In genomic region chr22:46007848-46008261, GRCh38 we compare ENCODE assay signal across 8 cellular contexts. TPM values are rescaled to one million over a fixed set of nuclear protein-coding genes. Genes with fewer than 3 reads are reported as not detected.
A peak's percentile ranks its signal among the peaks of the same experiment; 100 is the strongest.
DNase-seq lines count a peak whose midpoint lies in the region; ATAC-seq and TF ChIP-seq lines count a peak whose summit lies in the region.

No MANE protein-coding gene starts in this region.

- H3K27me3 ChIP-seq in body of pancreas (no peaks in the 10 kb centered on the region), kidney epithelial cell (ENCODE audit: control insufficient read depth, insufficient read depth, low read length) (no peaks in the 10 kb centered on the region), tibial nerve (no peaks in the 10 kb centered on the region)

- TF ChIP-seq POLR2A in body of pancreas (IDR thresholded peaks at IDR 0.05) (peak in 2 of 3 donors; percentile 20 to 27), tibial nerve (IDR thresholded peaks at IDR 0.05) (peak in 1 of 2 donors; percentile 39)

- WGBS in body of pancreas, 2 donors, result 70 to 77% methylated on average over 7 to 21 of the region's 25 CpGs
- 19 to 64% methylated on average over 17 to 24 of the region's 25 CpGs for WGBS in tibial nerve, 2 donors

- H3K9me3 ChIP-seq in body of pancreas, result no peaks in the 10 kb centered on the region
- peaks cover 0 to 8% (median 0%) of the 10 kb centered on the region in 4 donors for H3K9me3 ChIP-seq in tibial nerve

- H3K27ac ChIP-seq in body of pancreas (peak overlapping the region; percentile 85 to 92 (median 92)), tibial nerve (peak overlapping the region; percentile 82 to 95 (median 94))

- in situ Hi-C loops in KBM-7 (cut with MboI; ENCODE audit: low pct_unique_long_range_greater_than_20kb, low sequenced_read_pairs), result loop anchor here (25.0 kb wide), 1 partner anchor 529 kb away; the partner anchor contains the start of gene CELSR1

- TF ChIP-seq EP300 in tibial nerve (IDR thresholded peaks at IDR 0.05), result peak; percentile 80 to 90

- TF ChIP-seq CTCF in body of pancreas (IDR thresholded peaks at IDR 0.05), result no peak
- no peak for TF ChIP-seq CTCF in kidney epithelial cell (IDR thresholded peaks at IDR 0.05; ENCODE audit: insufficient read depth, low read length, poor library complexity, severe bottlenecking)
- TF ChIP-seq CTCF in tibial nerve (IDR thresholded peaks at IDR 0.05), result peak in 2 of 5 experiments; percentile 14 to 53

- H3K4me3 ChIP-seq in body of pancreas (no peak overlapping the region), kidney epithelial cell (ENCODE audit: low read depth, low read length) (no peak overlapping the region), tibial nerve (peak overlapping the region in 1 of 4 donors; percentile 26)

- peak; percentile 26 for DNase-seq in NCI-H128 (lab: John Stamatoyannopoulos, UW; ENCODE audit: unreplicated experiment)
- peak; percentile 56 to 77 (median 72) for DNase-seq in body of pancreas
- peak; percentile 71 for DNase-seq in kidney epithelial cell (ENCODE audit: low read depth)
- DNase-seq in tibial nerve (ENCODE audit: low spot score in 2 of 2), result peak; percentile 71 to 74
- no peak for DNase-seq in activated CD4-positive, CD25-positive, alpha-beta regulatory T cell treated with anti-CD3 and anti-CD28 coated beads, Interleukin-2, amount 50 U/mL, for 72 hours
- DNase-seq in KBM-7, result no peak
- DNase-seq in activated naive CD4-positive, alpha-beta T cell (lab: John Stamatoyannopoulos, UW), result no peak

- H3K4me1 ChIP-seq in body of pancreas (peaks cover 48% of the 10 kb centered on the region), tibial nerve (peaks cover 0 to 62% (median 43%) of the 10 kb centered on the region in 4 donors)

- ATAC-seq in body of pancreas, result peak; percentile 61
- no peak for ATAC-seq in HG02885 (IDR thresholded peaks at IDR 0.05; ENCODE audit: poor library complexity, unreplicated experiment)

- no peaks in the 10 kb centered on the region for H3K36me3 ChIP-seq in body of pancreas (replicated peaks in 1 of 2; ENCODE audit: insufficient read depth in 1 of 2, low read depth in 2 of 2)
- no peaks in the 10 kb centered on the region for H3K36me3 ChIP-seq in kidney epithelial cell (ENCODE audit: control insufficient read depth, insufficient read depth, low read length)
- H3K36me3 ChIP-seq in tibial nerve, result no peaks in the 10 kb centered on the region

- intact Hi-C loops in body of pancreas (cut with DNase I), result no loop called here

RNA-seq across cellular contexts. Expression of gene WNT7B, which starts 30.9 kb away (rescaled TPM):
- total RNA-seq in body of pancreas, result 1 to 10 TPM in 1 of 2 donors, not detected in 1; 2.1 TPM
- total RNA-seq in kidney epithelial cell, result 15.3 and 19.2 TPM in 2 replicates
- total RNA-seq in tibial nerve, result not detected

Comparison
In these comparisons a context has a peak if more than half of its experiments do, and no peak if none do; other contexts are left out.
1. DNase-seq: peak in NCI-H128 (single experiment), body of pancreas (4 of 4), kidney epithelial cell (single experiment) and tibial nerve (2 of 2); none in activated CD4-positive, CD25-positive, alpha-beta regulatory T cell treated with anti-CD3 and anti-CD28 coated beads, Interleukin-2, amount 50 U/mL, for 72 hours (single experiment), KBM-7 (single experiment) and activated naive CD4-positive, alpha-beta T cell (0 of 4).